In the genomic region with DNA sequence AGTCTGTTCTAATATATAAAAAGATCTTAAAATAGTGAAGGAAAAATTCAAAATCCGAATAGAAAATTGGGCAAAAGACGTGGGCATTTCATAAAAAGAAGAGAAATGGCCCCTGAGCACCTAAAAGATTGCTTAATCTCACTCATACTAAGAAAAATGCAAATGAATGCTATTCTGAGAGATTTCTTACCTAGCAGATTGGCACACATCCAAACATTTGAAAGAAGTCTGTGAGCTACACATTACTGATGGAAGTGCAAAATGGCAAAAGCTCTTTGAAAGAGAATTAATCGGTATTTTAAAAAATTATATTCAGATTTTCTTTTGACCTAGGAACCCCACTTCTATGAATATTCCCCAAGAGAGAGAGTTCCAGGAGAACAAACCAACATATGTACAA, we compare ENCODE assay signal across 15 cellular contexts.
A peak's percentile ranks its signal among the peaks of the same experiment; 100 is the strongest.
DNase-seq lines count a peak whose midpoint lies in the region; TF ChIP-seq lines count a peak whose summit lies in the region.
"Had no signal": no experiment of that assay in that cellular context is flagged by ENCODE, and none has a peak within 500 bp of the region (broad histone marks: within the 10 kb centered on the region; RNA-seq: fewer than 3 reads in every experiment).

No MANE protein-coding gene starts in this region.

- no peaks in the 10 kb centered on the region for H3K27me3 Mint-ChIP-seq in nephron progenitor cell (ENCODE audit: low read depth, poor library complexity)

- TF ChIP-seq CTCF in nephron progenitor cell (IDR thresholded peaks at IDR 0.05) = no peak
- no peak for TF ChIP-seq CTCF in adrenal gland (IDR thresholded peaks at IDR 0.05)

- no peaks in the 10 kb centered on the region for H3K36me3 Mint-ChIP-seq in nephron progenitor cell (ENCODE audit: low read depth)
- H3K36me3 Mint-ChIP-seq: CD14-positive monocyte; CD8-positive, alpha-beta T cell had no signal

- intact Hi-C loops in adrenal gland (cut with DNase I) = no loop called here

- peak; percentile 8 for DNase-seq in DMS53 (lab: John Stamatoyannopoulos, UW)
- DNase-seq in DMS53 treated with DMSO at 0.1 percent for 48 hours (lab: John Stamatoyannopoulos, UW; ENCODE audit: unreplicated experiment) = no peak
- DNase-seq in G401 (ENCODE audit: low spot score) = peak; percentile 72
- peak; percentile 47 for DNase-seq in NCI-H69 (lab: John Stamatoyannopoulos, UW)
- peak; percentile 62 for DNase-seq in cerebellar cortex (ENCODE audit: low spot score)
- DNase-seq in nephron progenitor cell = no peak
- DNase-seq in NCI-H226 = no peak
- no peak for DNase-seq in adrenal gland
- DNase-seq: CD8-positive, alpha-beta T cell; COR-L47; DMS153; GM23248 had no signal

- no peaks in the 10 kb centered on the region for H3K27me3 ChIP-seq in adrenal gland

- H3K4me3 Mint-ChIP-seq in nephron progenitor cell = no peak overlapping the region
- H3K4me3 Mint-ChIP-seq: CD14-positive monocyte; CD8-positive, alpha-beta T cell had no signal

- H3K27ac Mint-ChIP-seq in nephron progenitor cell = no peak overlapping the region
- H3K27ac Mint-ChIP-seq: CD14-positive monocyte; CD8-positive, alpha-beta T cell had no signal

- H3K9me3 Mint-ChIP-seq in nephron progenitor cell = no peaks in the 10 kb centered on the region

- no peaks in the 10 kb centered on the region for H3K9me3 ChIP-seq in adrenal gland (replicated peaks in 1 of 3)

- H3K27ac ChIP-seq in adrenal gland = no peak overlapping the region
- H3K27ac ChIP-seq: 22Rv1, GM23248 had no signal

- in situ Hi-C loops in G401 (cut with HindIII; ENCODE audit: low sequenced_read_pairs) = no loop called here

- WGBS in adrenal gland, 4 donors = 79 to 95% (median 81%) methylated on average over 3 of the region's 3 CpGs

- H3K4me1 ChIP-seq in adrenal gland (replicated peaks in 1 of 2) = no peaks in the 10 kb centered on the region

- H3K36me3 ChIP-seq in adrenal gland (replicated peaks in 1 of 2) = no peaks in the 10 kb centered on the region

- no peaks in the 10 kb centered on the region for H3K4me1 Mint-ChIP-seq in nephron progenitor cell
- H3K4me1 Mint-ChIP-seq: CD14-positive monocyte had no signal

- no peak for TF ChIP-seq POLR2A in adrenal gland (IDR thresholded peaks at IDR 0.05)

- H3K4me3 ChIP-seq in adrenal gland = no peak overlapping the region
- H3K4me3 ChIP-seq: GM12878, GM23248 had no signal

Comparison
In these comparisons a context has a peak if more than half of its experiments do, and no peak if none do; other contexts are left out.
1. DNase-seq: peak in DMS53 (single experiment), G401 (single experiment), NCI-H69 (single experiment) and cerebellar cortex (single experiment); none in DMS53 treated with DMSO at 0.1 percent for 48 hours (single experiment), nephron progenitor cell (single experiment), NCI-H226 (single experiment) and adrenal gland (0 of 7).